ENCODE assay signal across 8 cellular contexts in genomic region chr1:116377564-116378529, GRCh38. TPM values are rescaled to one million over a fixed set of nuclear protein-coding genes. Genes with fewer than 3 reads are reported as not detected.
A peak's percentile ranks its signal among the peaks of the same experiment; 100 is the strongest.
DNase-seq lines count a peak whose midpoint lies in the region; ATAC-seq and TF ChIP-seq lines count a peak whose summit lies in the region.

No MANE protein-coding gene starts in this region.

- in situ Hi-C loops in Caki2 (cut with HindIII; ENCODE audit: low pct_unique_long_range_greater_than_20kb, low sequenced_read_pairs), result no loop called here
- in situ Hi-C loops in SK-MEL-5 (cut with HindIII; ENCODE audit: low pct_unique_long_range_greater_than_20kb, low sequenced_read_pairs), result loop anchor here (25.0 kb wide), 1 partner anchor 109 kb away; no protein-coding TSS in a partner anchor

- TF ChIP-seq POLR2A in breast epithelium (IDR thresholded peaks at IDR 0.05), result no peak

- peak overlapping the region; percentile 10 to 54 (median 12) for H3K4me3 ChIP-seq in breast epithelium

- H3K27me3 ChIP-seq in breast epithelium, result no peaks in the 10 kb centered on the region

- H3K4me1 ChIP-seq in breast epithelium, result peaks cover 7 to 42% of the 10 kb centered on the region in 2 donors

- ATAC-seq in GM19395 (IDR thresholded peaks at IDR 0.05; ENCODE audit: unreplicated experiment) (peak; percentile 79), HG03457 (IDR thresholded peaks at IDR 0.05; ENCODE audit: unreplicated experiment) (peak; percentile 68)

- intact Hi-C loops in breast epithelium (cut with DNase I; ENCODE audit: low total_unique reads), result no loop called here

- no peaks in the 10 kb centered on the region for H3K36me3 ChIP-seq in breast epithelium

- TF ChIP-seq CTCF in breast epithelium (IDR thresholded peaks at IDR 0.05), result no peak

- peak overlapping the region; percentile 98 to 99 for H3K27ac ChIP-seq in breast epithelium

- H3K9me3 ChIP-seq in breast epithelium, result no peaks in the 10 kb centered on the region

- DNase-seq in Caki2 (ENCODE audit: low read depth), result peak; percentile 67
- peak; percentile 59 for DNase-seq in SK-MEL-5 (ENCODE audit: low read depth, low spot score)
- peak in 1 of 2 donors; percentile 60 for DNase-seq in breast epithelium (ENCODE audit: low spot score in 2 of 2)
- DNase-seq in kidney tubule cell (ENCODE audit: low spot score), result peak; percentile 85
- peak; percentile 44 for DNase-seq in stimulated activated CD4-positive, alpha-beta T cell treated with anti-CD3 and anti-CD28 coated beads, Interleukin-1b, Interleukin-23, amount 100 ng/mL, for 48 hours
- DNase-seq in DMS114 treated with DMSO at 0.1 percent for 48 hours (lab: John Stamatoyannopoulos, UW; ENCODE audit: unreplicated experiment), result no peak

RNA-seq across cellular contexts. Expression of gene ATP1A1, which starts 4.8 kb away (rescaled TPM):
- 116 and 171 TPM in 2 replicates for total RNA-seq in Caki2 (2014; rRNA removed; shearing (Covaris generic); ENCODE audit: low replicate concordance)
- 204 and 270 TPM in 2 replicates for total RNA-seq in SK-MEL-5 (2014; rRNA removed; shearing (Covaris generic))
- polyA plus RNA-seq in SK-MEL-5 (2015; cell fraction: cytosol; rRNA removed), result 1,214 and 1,421 TPM in 2 replicates
- polyA plus RNA-seq in SK-MEL-5 (2015; cell fraction: nucleus; rRNA removed), result 558 and 602 TPM in 2 replicates
- 100 to 1,000 TPM; 235 to 423 (median 331) TPM for total RNA-seq in breast epithelium
